20 cellular contexts compared by ENCODE assay signal in genomic region chr21:33069243-33069642, GRCh38. TPM values are rescaled to one million over a fixed set of nuclear protein-coding genes. Genes with fewer than 3 reads are reported as not detected.
DNase-seq lines count a peak whose midpoint lies in the region; ATAC-seq and TF ChIP-seq lines count a peak whose summit lies in the region.
"Had no signal": no experiment of that assay in that cellular context is flagged by ENCODE, and none has a peak within 500 bp of the region (broad histone marks: within the 10 kb centered on the region; RNA-seq: fewer than 3 reads in every experiment).

No MANE protein-coding gene starts in this region.

- no peak overlapping the region for H3K4me2 ChIP-seq in neural cell (ENCODE audit: low read length)

- H3K4me3 Mint-ChIP-seq in T-helper 2 cell treated with Interferon-gamma antibody and Interleukin-4, amounts not matched to agents 5 μg/mL and 100 μg/mL, for 36 hours: peak overlapping the region; percentile 2
- H3K4me3 Mint-ChIP-seq in T-cell (peak overlapping the region; percentile 31 to 77 (median 42)), chondrocyte (ENCODE audit: unreplicated experiment) (peak overlapping the region; percentile 5)

- H3K9me3 Mint-ChIP-seq in T-helper 2 cell treated with Interferon-gamma antibody and Interleukin-4, amounts not matched to agents 5 μg/mL and 100 μg/mL, for 36 hours: peaks cover 4% of the 10 kb centered on the region
- H3K9me3 Mint-ChIP-seq in T-cell (peaks cover 0 to 4% (median 0%) of the 10 kb centered on the region in 3 donors), chondrocyte (ENCODE audit: low read depth) (peaks cover 6% of the 10 kb centered on the region)

- no peak overlapping the region for H3K9ac ChIP-seq in neural cell (ENCODE audit: low read length)

- peaks cover 14% of the 10 kb centered on the region for H3K9me3 ChIP-seq in neural cell (ENCODE audit: low read length)
- peaks cover 8% of the 10 kb centered on the region for H3K9me3 ChIP-seq in A673 (ENCODE audit: low read depth, low read length, poor library complexity, severe bottlenecking)
- H3K9me3 ChIP-seq: colonic mucosa, MG63 had no signal

- no peaks in the 10 kb centered on the region for H4K20me1 ChIP-seq in neural cell (ENCODE audit: insufficient read depth)

- no TSS peak for BruUV-seq in A673 (replicated peaks; lab: Mats Ljungman, UMichigan)

- no peak overlapping the region for H2AFZ ChIP-seq in neural cell (ENCODE audit: low read depth, low read length)

- peaks cover 79% of the 10 kb centered on the region for H3K27me3 Mint-ChIP-seq in T-helper 2 cell treated with Interferon-gamma antibody and Interleukin-4, amounts not matched to agents 5 μg/mL and 100 μg/mL, for 36 hours (ENCODE audit: low read depth)
- H3K27me3 Mint-ChIP-seq in T-cell (peaks cover 66 to 73% of the 10 kb centered on the region in 2 donors), chondrocyte (ENCODE audit: low read depth) (peaks cover 81% of the 10 kb centered on the region)

- intact Hi-C loops in A673 (cut with micrococcal nuclease; ENCODE audit: unreplicated experiment): no loop called here

- H3K4me3 ChIP-seq in neural cell (ENCODE audit: low read length): peak overlapping the region; percentile 76
- H3K4me3 ChIP-seq in A673 (ENCODE audit: low read depth, low read length, poor library complexity, severe bottlenecking): no peak overlapping the region
- H3K4me3 ChIP-seq: lung had no signal

- TF ChIP-seq RAD21 in neural cell (conservative IDR thresholded peaks at IDR 0.05): no peak

- TF ChIP-seq POLR2A in GM18505 (IDR thresholded peaks at IDR 0.05; ENCODE audit: borderline replicate concordance, extremely low read depth, insufficient read depth, insufficient read length): no peak

- no peaks in the 10 kb centered on the region for H3F3A ChIP-seq in neural cell (ENCODE audit: insufficient read depth, low read length, poor library complexity, severe bottlenecking)

- no peak overlapping the region for H3K27ac ChIP-seq in neural cell (ENCODE audit: low read length)
- H3K27ac ChIP-seq in A673 (ENCODE audit: low read depth, low read length, poor library complexity, severe bottlenecking): no peak overlapping the region
- H3K27ac ChIP-seq: colonic mucosa had no signal

- H3K27me3 ChIP-seq in neural cell (ENCODE audit: insufficient read depth, low read depth, low read length) (peaks cover 93% of the 10 kb centered on the region), A673 (replicated peaks; ENCODE audit: insufficient read depth, low read depth, low read length, poor library complexity) (peaks cover 99% of the 10 kb centered on the region)

- H3K4me1 ChIP-seq in A673 (ENCODE audit: insufficient read depth, low read length, poor library complexity, severe bottlenecking): no peaks in the 10 kb centered on the region

- ATAC-seq in T-cell (replicated peaks in 1 of 4): no peak
- ATAC-seq in GM18505 (IDR thresholded peaks at IDR 0.05; ENCODE audit: unreplicated experiment): no peak

- no peak for TF ChIP-seq EP300 in neural cell (conservative IDR thresholded peaks at IDR 0.05; ENCODE audit: poor library complexity, severe bottlenecking)

- no peaks in the 10 kb centered on the region for H3K36me3 Mint-ChIP-seq in T-helper 2 cell treated with Interferon-gamma antibody and Interleukin-4, amounts not matched to agents 5 μg/mL and 100 μg/mL, for 36 hours (ENCODE audit: low read depth)
- H3K36me3 Mint-ChIP-seq in T-cell (no peaks in the 10 kb centered on the region), chondrocyte (ENCODE audit: low read depth) (peaks cover 3% of the 10 kb centered on the region)

- H3K27ac Mint-ChIP-seq in T-helper 2 cell treated with Interferon-gamma antibody and Interleukin-4, amounts not matched to agents 5 μg/mL and 100 μg/mL, for 36 hours: no peak overlapping the region
- H3K27ac Mint-ChIP-seq in T-cell: no peak overlapping the region
- H3K27ac Mint-ChIP-seq in chondrocyte (ENCODE audit: unreplicated experiment): no peak overlapping the region

- DNase-seq in T-helper 2 cell treated with Interferon-gamma antibody and Interleukin-4, amounts not matched to agents 5 μg/mL and 100 μg/mL, for 36 hours (ENCODE audit: low spot score): no peak
- no peak for DNase-seq in T-helper 2 cell
- DNase-seq in T-cell: no peak
- no peak for DNase-seq in chondrocyte (ENCODE audit: low spot score)
- no peak for DNase-seq in KG1 (lab: John Stamatoyannopoulos, UW)
- DNase-seq in A673 (ENCODE audit: low spot score): no peak
- DNase-seq: activated CD4-positive, CD25-positive, alpha-beta regulatory T cell; NCI-H146; OCI-M1; T-helper 9 cell had no signal

- H3K4me1 Mint-ChIP-seq in T-helper 2 cell treated with Interferon-gamma antibody and Interleukin-4, amounts not matched to agents 5 μg/mL and 100 μg/mL, for 36 hours (ENCODE audit: low read depth): peaks cover 6% of the 10 kb centered on the region
- H3K4me1 Mint-ChIP-seq in T-cell (peaks cover 0 to 26% (median 17%) of the 10 kb centered on the region in 3 donors), chondrocyte (ENCODE audit: low read depth) (peaks cover 14% of the 10 kb centered on the region)

- H3K36me3 ChIP-seq in neural cell (ENCODE audit: insufficient read depth, low read length) (no peaks in the 10 kb centered on the region), A673 (ENCODE audit: insufficient read depth, low read length, poor library complexity, severe bottlenecking) (no peaks in the 10 kb centered on the region)
- H3K36me3 ChIP-seq: colonic mucosa, MG63 had no signal

- TF ChIP-seq CTCF in chondrocyte (IDR thresholded peaks at IDR 0.05) (no peak), neural cell (IDR thresholded peaks at IDR 0.05; ENCODE audit: poor library complexity, severe bottlenecking) (no peak), A673 (conservative IDR thresholded peaks at IDR 0.05; ENCODE audit: low read depth, low read length) (no peak)

- H3K79me2 ChIP-seq in neural cell (replicated peaks; ENCODE audit: insufficient read depth, low read length): no peaks in the 10 kb centered on the region

- CTCF ChIA-PET in T-cell (lab: Charles Lee) (no interaction called here), A673 (lab: Charles Lee) (no interaction called here)

- POLR2A ChIA-PET in T-cell (lab: Charles Lee): interaction anchor here in 1 of 2 donors (0.6 kb wide), 1 partner anchor 81 kb away, joined by 4 read pairs; no protein-coding TSS in a partner anchor
- POLR2A ChIA-PET in A673 (lab: Charles Lee; ENCODE audit: low non-redundant PET): no interaction called here

- H3K9me2 ChIP-seq in neural cell (ENCODE audit: insufficient read depth, low read length): no peaks in the 10 kb centered on the region

TF ChIP-seq in neural cell, 6 proteins besides CTCF, POLR2A, EP300 and RAD21:
- TF ChIP-seq SMC3 (conservative IDR thresholded peaks at IDR 0.05; ENCODE audit: poor library complexity) (no peak), TAF1 (IDR thresholded peaks at IDR 0.05; ENCODE audit: low read depth) (no peak), REST (IDR thresholded peaks at IDR 0.05; ENCODE audit: borderline replicate concordance) (no peak), MXI1 (conservative IDR thresholded peaks at IDR 0.05; ENCODE audit: poor library complexity, severe bottlenecking) (no peak), EZH2 (IDR thresholded peaks at IDR 0.05; ENCODE audit: borderline replicate concordance, insufficient read depth, low read length, poor library complexity, severe bottlenecking) (no peak), POLR2AphosphoS5 (IDR thresholded peaks at IDR 0.05) (no peak)

RNA-seq across cellular contexts. Expression of gene OLIG1, which starts 0.7 kb away (rescaled TPM):
- not detected for total RNA-seq in T-cell
- total RNA-seq in chondrocyte: not detected in 3 replicates
- 0.98 and 1.4 TPM in 2 replicates for polyA plus RNA-seq in neural cell
- polyA minus RNA-seq in neural cell: 0.46 and 1.5 TPM in 2 replicates
- total RNA-seq in A673 (2021): not detected in 2 replicates
- total RNA-seq: A172, colonic mucosa, fibroblast of villous mesenchyme, posterior vena cava had no signal
- polyA plus RNA-seq: BJ, keratinocyte had no signal

RNA-seq across cellular contexts. Expression of gene OLIG2, which starts 43.5 kb away (rescaled TPM):
- total RNA-seq in T-cell (not detected), chondrocyte (0.36 to 0.50 TPM (median 0.46 TPM) in 3 replicates), A673 (2021) (not detected in 2 replicates)
- polyA plus RNA-seq in neural cell: 0.84 and 0.90 TPM in 2 replicates
- polyA minus RNA-seq in neural cell: 0.73 and 0.81 TPM in 2 replicates
- total RNA-seq: colonic mucosa, fibroblast of villous mesenchyme, posterior vena cava had no signal
- polyA plus RNA-seq: BJ, keratinocyte had no signal
